In genomic region chr3:5663604-5664003, GRCh38 we compare ENCODE assay signal across 30 cellular contexts.
"Had no signal": no experiment of that assay in that cellular context is flagged by ENCODE, and none has a peak within 500 bp of the region (broad histone marks: within the 10 kb centered on the region; RNA-seq: fewer than 3 reads in every experiment).

No MANE protein-coding gene starts in this region.

- H3K9me3 ChIP-seq: adrenal gland, gastrocnemius medialis had no signal

- DNase-seq: activated CD4-positive, alpha-beta memory T cell treated with anti-CD3 and anti-CD28 coated beads for 36 hours; activated CD4-positive, alpha-beta T cell treated with anti-CD3 and anti-CD28 coated beads for 36 hours; activated CD4-positive, alpha-beta T cell treated with anti-CD3 and anti-CD28 coated beads, Interleukin-2, amount 10 ng/mL, durations not matched to agents 24 days and 14 days; activated CD4-positive, CD25-positive, alpha-beta regulatory T cell; activated CD4-positive, CD25-positive, alpha-beta regulatory T cell treated with anti-CD3 and anti-CD28 coated beads, Interleukin-2, amount 50 U/mL, for 72 hours; activated CD8-positive, alpha-beta memory T cell treated with anti-CD3 and anti-CD28 coated beads, Interleukin-2, amount 10 ng/mL, durations not matched to agents 7 days and 5 days; activated CD8-positive, alpha-beta memory T cell treated with anti-CD3 and anti-CD28 coated beads, Interleukin-2, amount 50 U/mL, for 4 hours; activated CD8-positive, alpha-beta T cell treated with anti-CD3 and anti-CD28 coated beads, Interleukin-2, amount 10 ng/mL, durations not matched to agents 7 days and 5 days; activated effector memory CD4-positive, alpha-beta T cell treated with anti-CD3 and anti-CD28 coated beads, Interleukin-2, amount 50 U/mL, for 16 hours; activated naive CD4-positive, alpha-beta T cell treated with anti-CD3 and anti-CD28 coated beads for 36 hours; activated naive CD8-positive, alpha-beta T cell treated with anti-CD3 and anti-CD28 coated beads for 36 hours; activated naive CD8-positive, alpha-beta T cell treated with anti-CD3 and anti-CD28 coated beads, Interleukin-2, amount 50 U/mL, for 24 hours; activated T-cell treated with anti-CD3 and anti-CD28 coated beads, Interleukin-2, amount 50 U/mL, for 1 hour; activated T-cell treated with anti-CD3 and anti-CD28 coated beads, Interleukin-2, amount 50 U/mL, for 48 hours; adrenal gland; amygdala; aorta; body of pancreas; caudate nucleus; cortex of kidney; dermis blood vessel endothelial cell; effector CD4-positive, alpha-beta T cell; effector memory CD8-positive, alpha-beta T cell; erythroblast; foreskin keratinocyte; gastrocnemius medialis; glutamatergic neuron; heart left ventricle had no signal

- ATAC-seq: activated CD4-positive, alpha-beta T cell treated with anti-CD3 and anti-CD28 coated beads for 36 hours; activated CD8-positive, alpha-beta memory T cell treated with anti-CD3 and anti-CD28 coated beads, Interleukin-2, amount 10 ng/mL, durations not matched to agents 7 days and 5 days; activated CD8-positive, alpha-beta T cell treated with anti-CD3 and anti-CD28 coated beads, Interleukin-2, amount 10 ng/mL, durations not matched to agents 7 days and 5 days; activated naive CD8-positive, alpha-beta T cell treated with anti-CD3 and anti-CD28 coated beads, Interleukin-2, amount 50 U/mL, for 24 hours; body of pancreas; effector memory CD8-positive, alpha-beta T cell; foreskin keratinocyte; gastrocnemius medialis; heart left ventricle had no signal

- H3K4me3 ChIP-seq: adrenal gland, body of pancreas, esophagus muscularis mucosa, gastrocnemius medialis, heart left ventricle had no signal

- H3K27ac ChIP-seq: adrenal gland, body of pancreas, esophagus muscularis mucosa, foreskin keratinocyte, gastrocnemius medialis, heart left ventricle had no signal

- H3K36me3 ChIP-seq: adrenal gland, esophagus muscularis mucosa, gastrocnemius medialis, heart left ventricle had no signal

- H3K4me1 ChIP-seq: adrenal gland, body of pancreas, esophagus muscularis mucosa, foreskin keratinocyte, gastrocnemius medialis, heart left ventricle had no signal

- FAIRE-seq: colon had no signal

- H3K27me3 ChIP-seq: adrenal gland, body of pancreas, esophagus muscularis mucosa, foreskin keratinocyte, gastrocnemius medialis, heart left ventricle had no signal
